Comparison of ENCODE assay signal across 25 cellular contexts in the genomic region with DNA sequence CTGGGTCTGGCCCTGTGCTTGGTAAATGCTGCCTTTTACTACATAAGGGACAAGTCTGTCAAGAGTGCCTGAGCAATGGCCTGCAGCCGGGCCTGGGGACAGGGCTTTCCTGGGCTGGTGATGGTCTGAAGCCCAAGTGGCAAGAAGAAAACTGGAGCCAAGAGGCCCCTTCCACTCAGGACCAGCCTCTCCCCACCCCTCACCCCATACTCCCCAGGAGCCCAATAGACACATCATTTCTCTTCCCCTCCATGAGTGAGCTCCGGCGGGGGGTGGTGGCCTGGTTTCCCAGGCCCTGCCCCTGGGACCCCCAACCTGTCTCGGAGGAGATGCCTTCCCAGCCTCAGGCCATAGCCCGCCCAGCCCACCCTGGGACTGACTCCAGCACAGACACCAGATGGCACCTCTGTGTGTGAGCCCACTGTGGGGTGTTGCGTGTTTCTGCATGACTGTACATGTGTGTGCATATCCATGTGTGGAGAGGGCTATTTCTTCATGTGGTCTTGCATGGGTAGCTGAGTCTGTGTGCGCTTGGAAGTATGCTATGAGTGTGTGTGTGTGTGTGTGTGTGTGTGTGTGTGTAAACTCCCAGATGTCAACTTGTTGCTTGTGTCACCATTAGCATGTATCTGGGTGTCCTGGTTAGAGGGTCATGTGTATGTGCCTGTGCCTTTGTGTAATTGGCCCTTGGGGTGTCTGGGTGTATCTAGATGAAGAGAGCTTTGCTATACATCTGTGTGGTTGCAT. TPM values are rescaled to one million over a fixed set of nuclear protein-coding genes. Genes with fewer than 3 reads are reported as not detected.
DNase-seq lines count a peak whose midpoint lies in the region; ATAC-seq and TF ChIP-seq lines count a peak whose summit lies in the region.
"Had no signal": no experiment of that assay in that cellular context is flagged by ENCODE, and none has a peak within 500 bp of the region (broad histone marks: within the 10 kb centered on the region; RNA-seq: fewer than 3 reads in every experiment).

No MANE protein-coding gene starts in this region.

- intact Hi-C loops in Right ventricle myocardium inferior (cut with DNase I) (no loop called here), left ventricle myocardium superior (cut with micrococcal nuclease) (no loop called here), adrenal gland (cut with DNase I) (no loop called here), mucosa of descending colon (cut with DNase I, micrococcal nuclease) (no loop called here)

- TF ChIP-seq POLR2A in adrenal gland (IDR thresholded peaks at IDR 0.05) = no peak

- H3K4me3 ChIP-seq in adrenal gland (no peak overlapping the region), mucosa of descending colon (no peak overlapping the region)
- H3K4me3 ChIP-seq: ascending aorta, BLaER1, dorsolateral prefrontal cortex, thoracic aorta had no signal

- H3K27me3 ChIP-seq in adrenal gland = peaks cover 5% of the 10 kb centered on the region
- H3K27me3 ChIP-seq: ascending aorta, BLaER1, dorsolateral prefrontal cortex had no signal

- DNase-seq in Right ventricle myocardium inferior (ENCODE audit: missing footprints) (peak; percentile 25), left ventricle myocardium superior (no peak), adrenal gland (peak in 4 of 7 donors; percentile 4 to 11 (median 7)), mesenteric fat pad (ENCODE audit: low spot score) (peak; percentile 65), ureter (ENCODE audit: low spot score) (peak; percentile 29), mucosa of descending colon (no peak), NCI-H226 (no peak)
- DNase-seq: activated CD4-positive, alpha-beta T cell treated with anti-CD3 and anti-CD28 coated beads, Interleukin-2, amount 10 ng/mL, durations not matched to agents 7 days and 5 days; central memory CD4-positive, alpha-beta T cell; COR-L47; naive thymus-derived CD4-positive, alpha-beta T cell; NCI-H1105 treated with DMSO at 0.1 percent for 48 hours; NCI-H2029; occipital lobe; stimulated activated CD4-positive, alpha-beta T cell treated with anti-CD3 and anti-CD28 coated beads, Interleukin-2, amount 100 ng/mL, for 48 hours; stimulated activated naive CD4-positive, alpha-beta T cell had no signal

- no peak for TF ChIP-seq CTCF in adrenal gland (IDR thresholded peaks at IDR 0.05)
- TF ChIP-seq CTCF in mucosa of descending colon (IDR thresholded peaks at IDR 0.05) = no peak

- no peak overlapping the region for H3K27ac ChIP-seq in adrenal gland
- H3K27ac ChIP-seq: ascending aorta, BLaER1, dorsolateral prefrontal cortex, RWPE1, thoracic aorta, VCaP had no signal

- H3K9me3 ChIP-seq in adrenal gland (replicated peaks in 1 of 3) = no peaks in the 10 kb centered on the region
- no peaks in the 10 kb centered on the region for H3K9me3 ChIP-seq in mucosa of descending colon
- H3K9me3 ChIP-seq: ascending aorta, BLaER1, thoracic aorta had no signal

- WGBS in adrenal gland, 4 donors = 55 to 89% (median 76%) methylated on average over 3 to 7 of the region's 7 CpGs

- H3K4me1 ChIP-seq in adrenal gland (replicated peaks in 1 of 2) = no peaks in the 10 kb centered on the region
- no peaks in the 10 kb centered on the region for H3K4me1 ChIP-seq in mucosa of descending colon (ENCODE audit: low read depth)
- H3K4me1 ChIP-seq: ascending aorta had no signal

- H3K36me3 ChIP-seq in adrenal gland (replicated peaks in 1 of 2) (no peaks in the 10 kb centered on the region), mucosa of descending colon (ENCODE audit: low read depth) (no peaks in the 10 kb centered on the region)
- H3K36me3 ChIP-seq: ascending aorta, BLaER1, thoracic aorta had no signal

- ATAC-seq in Right ventricle myocardium inferior (no peak), left ventricle myocardium superior (no peak), mucosa of descending colon (no peak), GM21737 (IDR thresholded peaks at IDR 0.05; ENCODE audit: unreplicated experiment) (no peak)
- ATAC-seq: activated naive CD4-positive, alpha-beta T cell treated with anti-CD3 and anti-CD28 coated beads, Interleukin-2, amount 50 U/mL, for 72 hours; naive thymus-derived CD4-positive, alpha-beta T cell; SK-N-SH treated with all-trans-retinoic acid at 6 μM for 48 hours had no signal

RNA-seq across cellular contexts. Expression of a gene that starts 14.3 kb away (rescaled TPM):
- total RNA-seq in Right ventricle myocardium inferior (1.2 TPM), left ventricle myocardium superior (1.3 TPM), adrenal gland (1 to 10 TPM in 7 of 8 donors, under 1 TPM in 1; 0.66 to 7.0 (median 2.7) TPM), mesenteric fat pad (9.9 TPM), ureter (11.3 TPM), mucosa of descending colon (1 to 10 TPM; 1.3 to 6.5 (median 1.4) TPM)
- polyA plus RNA-seq in adrenal gland = 1 to 10 TPM in 1 of 3 donors, under 1 TPM in 2; 0.64 to 7.6 (median 0.72) TPM

Comparison
In these comparisons a context has a peak if more than half of its experiments do, and no peak if none do; other contexts are left out.
1. DNase-seq: peak in Right ventricle myocardium inferior (single experiment), adrenal gland (4 of 7), mesenteric fat pad (single experiment) and ureter (single experiment); none in left ventricle myocardium superior (single experiment), mucosa of descending colon (0 of 3) and NCI-H226 (single experiment).